In the genomic region with DNA sequence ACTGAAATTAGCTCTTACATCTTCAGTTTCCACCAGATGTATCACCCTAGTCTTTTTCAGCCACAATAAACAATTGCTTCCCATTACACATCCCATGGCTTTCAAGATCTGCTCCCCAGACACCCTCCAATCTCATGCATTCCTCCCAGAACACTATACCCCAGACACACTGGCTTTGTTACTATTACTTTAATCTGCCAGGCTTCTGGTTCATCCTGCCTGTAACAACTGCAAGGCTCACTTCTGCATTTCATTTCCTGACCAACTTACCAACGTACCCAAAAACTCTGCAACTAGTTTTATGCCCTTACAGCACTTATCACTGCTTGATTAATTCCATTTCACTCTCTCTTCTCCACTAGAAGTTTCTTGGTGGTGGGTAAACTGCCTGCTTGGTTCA, we compare ENCODE assay signal across 9 cellular contexts. TPM values are rescaled to one million over a fixed set of nuclear protein-coding genes. Genes with fewer than 3 reads are reported as not detected.
DNase-seq lines count a peak whose midpoint lies in the region; ATAC-seq and TF ChIP-seq lines count a peak whose summit lies in the region.
"Had no signal": no experiment of that assay in that cellular context is flagged by ENCODE, and none has a peak within 500 bp of the region (broad histone marks: within the 10 kb centered on the region; RNA-seq: fewer than 3 reads in every experiment).

No MANE protein-coding gene starts in this region.

- H3K27ac ChIP-seq in HCT116 (ENCODE audit: low read depth, low read length) (peak overlapping the region; percentile 84; the same call in 1 of the 2 replicates), mesendoderm (ENCODE audit: low read depth, low read length) (no peak overlapping the region)

- H3K9ac ChIP-seq in HCT116 (ENCODE audit: low read length) (no peak overlapping the region), mesendoderm (ENCODE audit: low read length) (peak overlapping the region; percentile 79)

- H3K79me2 ChIP-seq in HCT116 (ENCODE audit: insufficient read depth, low read length) (peaks cover 37% of the 10 kb centered on the region), mesendoderm (ENCODE audit: control insufficient read depth, insufficient read depth, low read length) (peaks cover 25% of the 10 kb centered on the region)

- H3K27me3 Mint-ChIP-seq in Calu3 (ENCODE audit: unreplicated experiment): no peaks in the 10 kb centered on the region
- H3K27me3 Mint-ChIP-seq in activated CD8-positive, alpha-beta T cell treated with anti-CD3 and anti-CD28 coated beads for 36 hours: no peaks in the 10 kb centered on the region

- no peak overlapping the region for H3K4me2 ChIP-seq in HCT116 (ENCODE audit: low read length)
- H3K4me2 ChIP-seq in mesendoderm (ENCODE audit: low read length): peak overlapping the region; percentile 55

- no peak overlapping the region for H3K4ac ChIP-seq in mesendoderm (ENCODE audit: low read depth, low read length)

- no peak overlapping the region for H3K23ac ChIP-seq in mesendoderm (ENCODE audit: low read length)

- peak overlapping the region; percentile 50 for H3K27ac Mint-ChIP-seq in Calu3 (ENCODE audit: unreplicated experiment)
- H3K27ac Mint-ChIP-seq in activated CD8-positive, alpha-beta T cell treated with anti-CD3 and anti-CD28 coated beads for 36 hours: peak overlapping the region; percentile 78

- no CpG with 5 or more reads among the region's 1 CpG for WGBS in mesendoderm (ENCODE audit: extremely low coverage, insufficient coverage, low lambda C conversion rate)

- no peak overlapping the region for H4K8ac ChIP-seq in mesendoderm (ENCODE audit: low read depth, low read length)

- no peaks in the 10 kb centered on the region for H3K27me3 ChIP-seq in HCT116 (ENCODE audit: insufficient read depth, low read length)
- H3K27me3 ChIP-seq in mesendoderm (ENCODE audit: insufficient read depth, low read length, poor library complexity): no peaks in the 10 kb centered on the region

- TF ChIP-seq CTCF in Calu3 (IDR thresholded peaks at IDR 0.05; ENCODE audit: unreplicated experiment) (no peak), HCT116 (IDR thresholded peaks at IDR 0.05 in 2 of 3, conservative IDR thresholded peaks at IDR 0.05 in 1 of 3; ENCODE audit: borderline replicate concordance in 1 of 3, insufficient read depth in 1 of 3, low read depth in 2 of 3, low read length in 2 of 3) (no peak)
- TF ChIP-seq CTCF in activated CD8-positive, alpha-beta T cell treated with anti-CD3 and anti-CD28 coated beads for 36 hours (IDR thresholded peaks at IDR 0.05): no peak

- CTCF ChIA-PET in Calu3 (lab: Charles Lee): interaction anchor here (1.1 kb wide), 1 partner anchor 10 kb away, joined by 3 read pairs; no protein-coding TSS in a partner anchor
- CTCF ChIA-PET in HCT116 (lab: Charles Lee): no interaction called here
- CTCF ChIA-PET in activated CD8-positive, alpha-beta T cell treated with anti-CD3 and anti-CD28 coated beads for 36 hours (lab: Charles Lee): no interaction called here

- no peak for TF ChIP-seq RAD21 in HCT116 (IDR thresholded peaks at IDR 0.05; ENCODE audit: low read depth)

- peak overlapping the region; percentile 56 for H3K18ac ChIP-seq in mesendoderm (ENCODE audit: low read length)

- no peaks in the 10 kb centered on the region for H3K9me2 ChIP-seq in HCT116 (ENCODE audit: insufficient read depth)

- peaks cover 26 to 31% of the 10 kb centered on the region in 2 experiments for H3K36me3 ChIP-seq in HCT116 (ENCODE audit: control insufficient read depth in 1 of 2, insufficient read depth in 2 of 2, low read length in 2 of 2)
- peaks cover 4% of the 10 kb centered on the region for H3K36me3 ChIP-seq in mesendoderm (ENCODE audit: control insufficient read depth, insufficient read depth, low read length)

- H3K4me1 ChIP-seq in HCT116 (ENCODE audit: control insufficient read depth in 1 of 2, insufficient read depth in 2 of 2, low read length in 2 of 2) (peaks cover 9 to 20% of the 10 kb centered on the region in 2 experiments), mesendoderm (ENCODE audit: control insufficient read depth, low read depth, low read length) (no peaks in the 10 kb centered on the region)

- no peak for TF ChIP-seq POLR2A in HCT116 (IDR thresholded peaks at IDR 0.05; ENCODE audit: borderline replicate concordance, extremely low read depth, insufficient read depth, insufficient read length)

- H3K36me3 Mint-ChIP-seq in Calu3 (ENCODE audit: insufficient read depth, unreplicated experiment): peaks cover 54% of the 10 kb centered on the region
- peaks cover 44% of the 10 kb centered on the region for H3K36me3 Mint-ChIP-seq in activated CD8-positive, alpha-beta T cell treated with anti-CD3 and anti-CD28 coated beads for 36 hours (ENCODE audit: low read depth)

- H2AK5ac ChIP-seq in mesendoderm (ENCODE audit: low read length): no peak overlapping the region

- no peak overlapping the region for H2BK5ac ChIP-seq in mesendoderm (ENCODE audit: low read length)

- no peak for DNase-seq in Calu3
- no peak for DNase-seq in HCT116 (ENCODE audit: low read depth, low spot score)
- DNase-seq in activated CD8-positive, alpha-beta T cell treated with anti-CD3 and anti-CD28 coated beads for 36 hours: no peak
- peak; percentile 89 for DNase-seq in mesendoderm
- no peak for DNase-seq in DMS114 treated with DMSO at 0.1 percent for 48 hours (lab: John Stamatoyannopoulos, UW; ENCODE audit: unreplicated experiment)
- DNase-seq in T1000 (lab: John Stamatoyannopoulos, UW): no peak
- DNase-seq: SIG-M5 had no signal

- ATAC-seq in HCT116 (no peak), GM18520 (IDR thresholded peaks at IDR 0.05; ENCODE audit: unreplicated experiment) (no peak), HG02610 (IDR thresholded peaks at IDR 0.05; ENCODE audit: unreplicated experiment) (no peak)
- no peak for ATAC-seq in activated CD8-positive, alpha-beta T cell treated with anti-CD3 and anti-CD28 coated beads for 36 hours

- RAD21 ChIA-PET in HCT116 (lab: Charles Lee; ENCODE audit: low non-redundant PET in 1 of 2, low total read pairs in 2 of 2, uncharacterized antibody in 2 of 2, unreplicated experiment in 2 of 2): no interaction called here

- H3K79me1 ChIP-seq in mesendoderm (ENCODE audit: low read length): peaks cover 4% of the 10 kb centered on the region

- no peak overlapping the region for H4K5ac ChIP-seq in mesendoderm (ENCODE audit: low read length)

- H3K9me3 Mint-ChIP-seq in Calu3 (ENCODE audit: low read depth, unreplicated experiment): no peaks in the 10 kb centered on the region
- H3K9me3 Mint-ChIP-seq in activated CD8-positive, alpha-beta T cell treated with anti-CD3 and anti-CD28 coated beads for 36 hours: no peaks in the 10 kb centered on the region

- H3K9me3 ChIP-seq in HCT116 (ENCODE audit: control insufficient read depth in 1 of 2, insufficient read depth in 1 of 2, low read depth in 1 of 2, low read length in 2 of 2): no peaks in the 10 kb centered on the region

- peaks cover 34% of the 10 kb centered on the region for H3K4me1 Mint-ChIP-seq in Calu3 (ENCODE audit: low read depth, unreplicated experiment)
- peaks cover 19% of the 10 kb centered on the region for H3K4me1 Mint-ChIP-seq in activated CD8-positive, alpha-beta T cell treated with anti-CD3 and anti-CD28 coated beads for 36 hours (ENCODE audit: low read depth)

- H3K56ac ChIP-seq in mesendoderm (ENCODE audit: low read length): peak overlapping the region; percentile 76

- H3K4me3 ChIP-seq in HCT116 (replicated peaks in 1 of 2; ENCODE audit: low read depth in 1 of 2, low read length in 2 of 2): no peak overlapping the region
- H3K4me3 ChIP-seq in mesendoderm (ENCODE audit: low read length): peak overlapping the region; percentile 43

- H2BK15ac ChIP-seq in mesendoderm (replicated peaks; ENCODE audit: low read depth): no peak overlapping the region

- POLR2A ChIA-PET in HCT116 (lab: Charles Lee): no interaction called here
- POLR2A ChIA-PET in activated CD8-positive, alpha-beta T cell treated with anti-CD3 and anti-CD28 coated beads for 36 hours (lab: Charles Lee): no interaction called here

- no peak overlapping the region for H2AFZ ChIP-seq in HCT116 (ENCODE audit: low read depth, low read length, poor library complexity, severe bottlenecking)

- no peak overlapping the region for H2BK120ac ChIP-seq in mesendoderm (ENCODE audit: low read depth, low read length)

- BruUV-seq in Calu3 (replicated peaks; lab: Mats Ljungman, UMichigan) (no TSS peak), HCT116 (replicated peaks; lab: Mats Ljungman, UMichigan) (no TSS peak)

- intact Hi-C loops in Calu3 (cut with micrococcal nuclease; ENCODE audit: unreplicated experiment) (no loop called here), HCT116 (cut with micrococcal nuclease) (no loop called here)
- intact Hi-C loops in activated CD8-positive, alpha-beta T cell treated with anti-CD3 and anti-CD28 coated beads for 36 hours (cut with micrococcal nuclease): loop anchor here (5.0 kb wide), 1 partner anchor 40 kb away; the partner anchor contains the start of gene EIF5A2

- H3K4me3 Mint-ChIP-seq in Calu3 (ENCODE audit: low read depth, unreplicated experiment): peak overlapping the region; percentile 60
- peak overlapping the region; percentile 87 for H3K4me3 Mint-ChIP-seq in activated CD8-positive, alpha-beta T cell treated with anti-CD3 and anti-CD28 coated beads for 36 hours

- peaks cover 26% of the 10 kb centered on the region for H4K20me1 ChIP-seq in HCT116 (ENCODE audit: insufficient read depth)

TF ChIP-seq in HCT116, 20 proteins besides CTCF, POLR2A, EP300 and RAD21 (continues in another document):
- TF ChIP-seq CBX3 (IDR thresholded peaks at IDR 0.05; ENCODE audit: low read depth) (no peak), ATF3 (IDR thresholded peaks at IDR 0.05) (no peak), YY1 (IDR thresholded peaks at IDR 0.05; ENCODE audit: extremely low read depth, insufficient replicate concordance, low read depth, low read length) (no peak), POLR2AphosphoS5 (IDR thresholded peaks at IDR 0.05; ENCODE audit: low read depth, low read length) (no peak; the same call in 1 of the 2 replicates)

RNA-seq across cellular contexts. Expression of gene RPL22L1, which starts 2.9 kb away (rescaled TPM):
- 88.7 and 103 TPM in 2 replicates for total RNA-seq in Calu3 (2022)
- total RNA-seq in HCT116 (2021; ENCODE audit: unreplicated experiment): 492 TPM
- polyA plus RNA-seq in HCT116 (2012): 150 and 215 TPM in 2 replicates
- total RNA-seq in activated CD8-positive, alpha-beta T cell treated with anti-CD3 and anti-CD28 coated beads for 36 hours: 100 to 1,000 TPM; 421 to 453 TPM
- 903 TPM for polyA plus RNA-seq in mesendoderm (2013, experiment 1 of 2)
- polyA plus RNA-seq in mesendoderm (2013, experiment 2 of 2): 897 TPM

RNA-seq across cellular contexts. Expression of gene EIF5A2, which starts 41.3 kb away (rescaled TPM):
- 9.4 and 10.4 TPM in 2 replicates for total RNA-seq in Calu3 (2022)
- total RNA-seq in HCT116 (2021; ENCODE audit: unreplicated experiment): 19.4 TPM
- 9.3 and 10.5 TPM in 2 replicates for polyA plus RNA-seq in HCT116 (2012)
- total RNA-seq in activated CD8-positive, alpha-beta T cell treated with anti-CD3 and anti-CD28 coated beads for 36 hours: 1 to 10 TPM; 5.2 to 9.5 TPM
- 9.2 TPM for polyA plus RNA-seq in mesendoderm (2013, experiment 1 of 2)
- polyA plus RNA-seq in mesendoderm (2013, experiment 2 of 2): 9.6 TPM
